Comparison of ENCODE assay signal across 11 cellular contexts in the genomic region with DNA sequence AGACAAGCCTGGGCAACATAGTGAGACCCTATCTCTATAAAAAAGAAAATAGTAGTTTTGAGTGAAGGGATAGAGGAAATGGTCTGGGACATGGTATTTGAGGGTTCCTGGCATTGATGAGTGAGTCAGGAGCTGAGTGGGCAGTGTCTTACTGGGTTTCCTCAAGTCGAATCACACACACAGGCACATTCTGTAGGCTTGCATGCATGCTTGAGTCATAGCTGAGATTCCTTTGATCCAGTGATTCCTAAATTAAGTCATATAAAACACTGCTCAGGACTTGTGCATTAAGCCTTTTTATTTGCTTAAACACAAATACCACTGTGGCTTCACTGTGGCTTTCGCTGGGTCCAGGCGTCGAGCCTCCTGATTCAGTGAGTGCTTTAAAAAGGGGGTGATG.
DNase-seq lines count a peak whose midpoint lies in the region; ATAC-seq and TF ChIP-seq lines count a peak whose summit lies in the region.
"Had no signal": no experiment of that assay in that cellular context is flagged by ENCODE, and none has a peak within 500 bp of the region (broad histone marks: within the 10 kb centered on the region; RNA-seq: fewer than 3 reads in every experiment).

No MANE protein-coding gene starts in this region.

- no peaks in the 10 kb centered on the region for H3K36me3 ChIP-seq in brain microvascular endothelial cell (replicated peaks)

- no peaks in the 10 kb centered on the region for H3K27me3 ChIP-seq in brain microvascular endothelial cell (replicated peaks)
- H3K27me3 ChIP-seq: esophagus muscularis mucosa had no signal

- H3K27ac ChIP-seq in brain microvascular endothelial cell, result peak overlapping the region; percentile 58
- H3K27ac ChIP-seq: esophagus muscularis mucosa had no signal

- no peak overlapping the region for H3K4me3 ChIP-seq in brain microvascular endothelial cell (ENCODE audit: low read depth, low read length)
- H3K4me3 ChIP-seq: esophagus muscularis mucosa had no signal

- TF ChIP-seq CTCF in brain microvascular endothelial cell (IDR thresholded peaks at IDR 0.05; ENCODE audit: low read depth, low read length, missing control alignments), result no peak

- in situ Hi-C loops in brain microvascular endothelial cell (cut with HindIII; ENCODE audit: low pct_ligation_motif_present, low sequenced_read_pairs), result no loop called here

- ATAC-seq in GM18520 (IDR thresholded peaks at IDR 0.05; ENCODE audit: unreplicated experiment), result no peak

- DNase-seq in AG08395 (ENCODE audit: low spot score) (peak; percentile 91), HPDE6-E6E7 (ENCODE audit: extremely low spot score) (peak; percentile 93), brain microvascular endothelial cell (peak; percentile 94), kidney tubule cell (ENCODE audit: low spot score) (peak; percentile 95), NCI-H1092 treated with DMSO at 0.1 percent for 48 hours (lab: John Stamatoyannopoulos, UW) (no peak), CD1c-positive myeloid dendritic cell (ENCODE audit: extremely low spot score) (no peak), SIG-M5 treated with dmso at 0.1 percent for 504 hours (lab: John Stamatoyannopoulos, UW; ENCODE audit: unreplicated experiment) (no peak)
- DNase-seq: DMS153, naive B cell had no signal

Comparison
In these comparisons a context has a peak if more than half of its experiments do, and no peak if none do; other contexts are left out.
1. DNase-seq: peak in AG08395 (single experiment), HPDE6-E6E7 (single experiment), brain microvascular endothelial cell (single experiment) and kidney tubule cell (single experiment); none in NCI-H1092 treated with DMSO at 0.1 percent for 48 hours (single experiment), CD1c-positive myeloid dendritic cell (single experiment) and SIG-M5 treated with dmso at 0.1 percent for 504 hours (single experiment).